ENCODE assay signal across 7 cellular contexts in the genomic region with DNA sequence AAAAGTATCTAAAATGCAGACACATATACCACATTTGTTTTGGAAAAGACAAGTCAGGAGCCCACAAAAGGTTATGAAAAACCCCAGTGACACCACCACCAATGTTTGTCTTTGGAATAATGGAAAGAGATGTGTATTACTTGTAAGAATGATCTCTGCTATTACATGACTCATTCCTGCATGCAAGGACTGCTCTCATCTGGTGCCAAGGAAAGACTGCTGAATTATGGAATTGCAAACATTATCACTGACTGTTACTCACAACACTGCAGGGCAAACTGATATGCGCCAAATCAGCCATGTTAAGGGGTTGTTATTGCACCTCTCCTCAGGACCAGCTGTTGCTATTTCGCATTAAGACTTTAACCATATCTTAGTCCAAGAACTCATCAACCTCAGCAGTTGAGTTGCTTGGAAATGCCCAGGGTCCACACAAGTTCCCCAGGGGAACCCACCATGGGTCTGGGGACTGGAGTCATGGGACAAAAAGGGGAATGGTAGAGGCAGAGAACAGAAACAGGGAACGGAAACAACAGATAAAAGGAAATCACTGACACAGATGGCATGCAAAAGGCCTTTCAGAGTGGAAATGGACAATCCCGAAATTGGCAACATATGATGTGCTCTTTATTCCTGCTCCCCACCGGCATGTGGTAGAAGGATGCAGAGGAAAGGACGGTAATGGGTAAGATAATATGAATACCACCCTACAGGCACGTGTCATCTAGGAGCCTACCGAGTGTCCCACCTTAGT. TPM values are rescaled to one million over a fixed set of nuclear protein-coding genes. Genes with fewer than 3 reads are reported as not detected.
DNase-seq lines count a peak whose midpoint lies in the region; FAIRE-seq and TF ChIP-seq lines count a peak whose summit lies in the region.

No MANE protein-coding gene starts in this region.

- H3K4me1 ChIP-seq in adrenal gland (replicated peaks in 1 of 2): peaks cover 50 to 93% of the 10 kb centered on the region in 2 donors

- FAIRE-seq in D721Med (lab: Jason Lieb, UNC): no peak

- peaks cover 0 to 1% (median under 1%) of the 10 kb centered on the region in 3 donors for H3K27me3 Mint-ChIP-seq in immature natural killer cell (ENCODE audit: low read depth in 3 of 3)

- H3K9me3 ChIP-seq in adrenal gland (replicated peaks in 1 of 3): no peaks in the 10 kb centered on the region

- 49 to 57% (median 56%) methylated on average over 8 of the region's 8 CpGs for WGBS in adrenal gland, 4 donors

- TF ChIP-seq CTCF in adrenal gland (IDR thresholded peaks at IDR 0.05): no peak
- no peak for TF ChIP-seq CTCF in D721Med (IDR thresholded peaks at IDR 0.05; ENCODE audit: insufficient read depth, missing control alignments)

- peaks cover 0 to 7% (median 0%) of the 10 kb centered on the region in 3 donors for H3K36me3 Mint-ChIP-seq in immature natural killer cell

- H3K27ac ChIP-seq in adrenal gland (peak overlapping the region; percentile 67 to 88 (median 84)), substantia nigra (ENCODE audit: low read depth, low read length, poor library complexity, severe bottlenecking) (peak overlapping the region; percentile 47)

- intact Hi-C loops in adrenal gland (cut with DNase I): no loop called here

- no peaks in the 10 kb centered on the region for H3K27me3 ChIP-seq in adrenal gland

- peak in 1 of 2 donors; percentile 51 for TF ChIP-seq POLR2A in adrenal gland (IDR thresholded peaks at IDR 0.05)

- peaks cover 86 to 96% of the 10 kb centered on the region in 2 donors for H3K4me1 Mint-ChIP-seq in immature natural killer cell

- H3K4me3 ChIP-seq in adrenal gland: no peak overlapping the region

- DNase-seq in HS-5 (ENCODE audit: low read depth) (peak; percentile 92), adrenal gland (peak; percentile 53 to 83 (median 73)), immature natural killer cell (no peak), substantia nigra (lab: John Stamatoyannopoulos, UW) (no peak), D721Med (ENCODE audit: insufficient read length, low spot score) (no peak)
- no peak for DNase-seq in stimulated activated CD4-positive, alpha-beta T cell treated with anti-CD3 and anti-CD28 coated beads, Interleukin-12 subunit alpha, Interleukin-12 subunit beta, amount 100 ng/mL, for 4 hours
- DNase-seq in activated CD4-positive, alpha-beta T cell treated with anti-CD3 and anti-CD28 coated beads for 48 hours: no peak

- H3K9me3 Mint-ChIP-seq in immature natural killer cell: no peaks in the 10 kb centered on the region

- no peak overlapping the region for H3K4me3 Mint-ChIP-seq in immature natural killer cell

- H3K36me3 ChIP-seq in adrenal gland (replicated peaks in 1 of 2): no peaks in the 10 kb centered on the region

- H3K27ac Mint-ChIP-seq in immature natural killer cell: peak overlapping the region; percentile 41 to 76 (median 72)

RNA-seq across cellular contexts. Expression of a gene that starts 34.4 kb away (rescaled TPM):
- 100 to 1,000 TPM; 110 to 386 (median 204) TPM for total RNA-seq in adrenal gland
- polyA plus RNA-seq in adrenal gland (100 to 1,000 TPM; 156 to 314 (median 171) TPM), immature natural killer cell (100 to 1,000 TPM; 447 to 644 (median 455) TPM)

Comparison
In these comparisons a context has a peak if more than half of its experiments do, and no peak if none do; other contexts are left out.
1. DNase-seq: peak in HS-5 (single experiment) and adrenal gland (7 of 7); none in immature natural killer cell (0 of 3), substantia nigra (0 of 49), stimulated activated CD4-positive, alpha-beta T cell treated with anti-CD3 and anti-CD28 coated beads, Interleukin-12 subunit alpha, Interleukin-12 subunit beta, amount 100 ng/mL, for 4 hours (single experiment), D721Med (single experiment) and activated CD4-positive, alpha-beta T cell treated with anti-CD3 and anti-CD28 coated beads for 48 hours (single experiment).